ENCODE assay signal across 8 cellular contexts in genomic region chr12:10130042-10130441, GRCh38. TPM values are rescaled to one million over a fixed set of nuclear protein-coding genes. Genes with fewer than 3 reads are reported as not detected.
DNase-seq lines count a peak whose midpoint lies in the region; ATAC-seq and TF ChIP-seq lines count a peak whose summit lies in the region.

TSS of gene CLEC7A (minus strand) at chr12:10130199. CDS start at chr12:10130082, 117 bp downstream.

- intact Hi-C loops in right lobe of liver (cut with DNase I): loop anchor here in 1 of 2 donors (10.0 kb wide), 1 partner anchor 95 kb away; the partner anchor contains the start of gene CLEC9A

- no peaks in the 10 kb centered on the region for H3K36me3 ChIP-seq in right lobe of liver

- no peaks in the 10 kb centered on the region for H3K9me3 ChIP-seq in right lobe of liver

- peak; percentile 81 for ATAC-seq in GM21576 (IDR thresholded peaks at IDR 0.05; ENCODE audit: unreplicated experiment)
- peak in 3 of 4 donors; percentile 33 to 51 (median 43) for ATAC-seq in right lobe of liver

- no peak for TF ChIP-seq CTCF in GM10266 (IDR thresholded peaks at IDR 0.05; ENCODE audit: control insufficient read depth, insufficient read depth, low read depth, missing control alignments)
- no peak for TF ChIP-seq CTCF in right lobe of liver (IDR thresholded peaks at IDR 0.05)

- peak; percentile 51 for TF ChIP-seq POLR2A in right lobe of liver (IDR thresholded peaks at IDR 0.05)

- DNase-seq in GM10266 (ENCODE audit: extremely low spot score) (peak; percentile 40), NAMALWA (ENCODE audit: low spot score) (peak; percentile 64), right lobe of liver (no peak), amniotic stem cell (lab: John Stamatoyannopoulos, UW) (no peak), NCI-H524 (lab: John Stamatoyannopoulos, UW) (no peak), NCI-H82 (lab: John Stamatoyannopoulos, UW) (no peak)
- no peak for DNase-seq in effector CD8-positive, alpha-beta T cell (lab: John Stamatoyannopoulos, UW)

- 53% methylated on average over 1 of the region's 1 CpG for WGBS in right lobe of liver (ENCODE audit: insufficient coverage, low coverage, low lambda C conversion rate, missing lambda C conversion rate)

- H3K4me3 ChIP-seq in right lobe of liver: peak within 1 kb of the TSS; percentile 1 to 20 (median 1)

- H3K27ac ChIP-seq in right lobe of liver: peak within 1 kb of the TSS; percentile 10 to 45 (median 41)

- no peaks in the 10 kb centered on the region for H3K4me1 ChIP-seq in right lobe of liver

- H3K27me3 ChIP-seq in right lobe of liver: no peaks in the 10 kb centered on the region

RNA-seq across cellular contexts. Expression of gene CLEC7A, which starts in this region (rescaled TPM):
- 1 to 10 TPM; 1.6 to 9.5 (median 3.8) TPM for total RNA-seq in right lobe of liver

Comparison
In these comparisons a context has a peak if more than half of its experiments do, and no peak if none do; other contexts are left out.
1. DNase-seq: peak in GM10266 (single experiment) and NAMALWA (single experiment); none in right lobe of liver (0 of 3), effector CD8-positive, alpha-beta T cell (single experiment), amniotic stem cell (single experiment), NCI-H524 (0 of 2) and NCI-H82 (single experiment).